Comparison of ENCODE assay signal across 17 cellular contexts in the genomic region with DNA sequence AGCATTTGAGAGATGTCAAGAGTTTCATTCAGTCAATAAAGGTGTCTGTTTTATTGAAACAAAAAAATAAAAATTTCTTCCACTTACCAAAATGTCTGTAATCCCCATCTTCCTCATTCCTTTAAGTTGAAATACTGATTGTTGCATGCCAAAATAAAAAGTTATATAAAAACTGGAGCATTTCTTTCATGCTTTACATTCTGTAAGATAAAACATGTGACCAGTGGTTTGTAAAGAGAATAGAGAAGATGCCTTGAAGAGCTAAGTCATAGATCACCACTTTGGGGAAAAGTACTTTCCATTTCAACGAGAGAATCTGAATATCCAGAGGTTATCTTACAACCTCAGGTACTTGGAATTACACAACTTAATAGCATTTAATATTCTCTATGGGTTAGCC. TPM values are rescaled to one million over a fixed set of nuclear protein-coding genes. Genes with fewer than 3 reads are reported as not detected.
DNase-seq lines count a peak whose midpoint lies in the region; TF ChIP-seq lines count a peak whose summit lies in the region.
"Had no signal": no experiment of that assay in that cellular context is flagged by ENCODE, and none has a peak within 500 bp of the region (broad histone marks: within the 10 kb centered on the region; RNA-seq: fewer than 3 reads in every experiment).

No MANE protein-coding gene starts in this region.

- in situ Hi-C loops in GM23248 (cut with MboI): no loop called here

- no peak overlapping the region for H3K4me3 ChIP-seq in ACC112 (ENCODE audit: low read depth, low read length)
- no peak overlapping the region for H3K4me3 ChIP-seq in GM23248
- H3K4me3 ChIP-seq: GM12878 had no signal

- peaks cover 9% of the 10 kb centered on the region for H3F3A ChIP-seq in GM23248 (ENCODE audit: insufficient read depth)

- H2AFZ ChIP-seq in ACC112 (ENCODE audit: low read length, unreplicated experiment): peak overlapping the region; percentile 54
- peak overlapping the region; percentile 32; the same call in 1 of the 2 replicates for H2AFZ ChIP-seq in GM23248

- H3K9me2 ChIP-seq in GM23248 (ENCODE audit: insufficient read depth): no peaks in the 10 kb centered on the region

- H3K36me3 ChIP-seq in ACC112 (ENCODE audit: insufficient read depth, low read length) (no peaks in the 10 kb centered on the region), GM23248 (ENCODE audit: low read depth) (no peaks in the 10 kb centered on the region)
- H3K36me3 ChIP-seq: BE2C had no signal

- no peaks in the 10 kb centered on the region for H4K20me1 ChIP-seq in GM23248 (ENCODE audit: insufficient read depth)

- H3K27ac ChIP-seq in ACC112 (ENCODE audit: low read depth, low read length): no peak overlapping the region
- peak overlapping the region; percentile 1; the same call in 1 of the 2 replicates for H3K27ac ChIP-seq in GM23248
- H3K27ac ChIP-seq: RWPE1 had no signal

- TF ChIP-seq CTCF in GM10266 (IDR thresholded peaks at IDR 0.05; ENCODE audit: control insufficient read depth, insufficient read depth, low read depth, missing control alignments): no peak

- DNase-seq in GM23248 (no peak), amniotic stem cell (lab: John Stamatoyannopoulos, UW) (peak; percentile 34), fibroblast of peridontal ligament (ENCODE audit: extremely low read depth) (peak; percentile 51), GM10266 (ENCODE audit: extremely low spot score) (no peak), NCI-H82 treated with DMSO at 0.1 percent for 48 hours (lab: John Stamatoyannopoulos, UW; ENCODE audit: unreplicated experiment) (no peak), NCI-H2171 (lab: John Stamatoyannopoulos, UW) (no peak)
- no peak for DNase-seq in activated CD4-positive, alpha-beta T cell treated with anti-CD3 and anti-CD28 coated beads, Interleukin-2, amount 50 U/mL, for 1 hour
- DNase-seq: BE2C, DMS53, H7, Kasumi-1, NCI-H1694, NCI-H2081, NCI-H510A had no signal

- H3K4me1 ChIP-seq in ACC112 (ENCODE audit: control insufficient read depth, insufficient read depth, low read length, unreplicated experiment) (no peaks in the 10 kb centered on the region), GM23248 (ENCODE audit: insufficient read depth) (peaks cover 20% of the 10 kb centered on the region)
- H3K4me1 ChIP-seq: BE2C had no signal

- no peaks in the 10 kb centered on the region for H3K9me3 ChIP-seq in GM23248 (ENCODE audit: low read depth)
- H3K9me3 ChIP-seq: BE2C had no signal

- H3K9ac ChIP-seq in GM23248: no peak overlapping the region

- H3K79me2 ChIP-seq in ACC112 (ENCODE audit: control insufficient read depth, insufficient read depth, low read length, unreplicated experiment): no peaks in the 10 kb centered on the region
- H3K79me2 ChIP-seq in GM23248 (ENCODE audit: insufficient read depth): no peaks in the 10 kb centered on the region

- H3K4me2 ChIP-seq in GM23248 (ENCODE audit: unreplicated experiment): peak overlapping the region; percentile 53

- H3K27me3 ChIP-seq in ACC112 (ENCODE audit: insufficient read depth, low read length) (no peaks in the 10 kb centered on the region), GM23248 (replicated peaks; ENCODE audit: insufficient read depth) (no peaks in the 10 kb centered on the region)
- H3K27me3 ChIP-seq: BE2C had no signal

- WGBS in GM23248 (ENCODE audit: low coverage in 1 of 2, low lambda C conversion rate in 2 of 2, missing lambda C conversion rate in 2 of 2), 2 experiments: 56 to 70% methylated on average over 1 of the region's 1 CpG

RNA-seq across cellular contexts. Expression of gene MYO1B, which starts 35.9 kb away (rescaled TPM):
- total RNA-seq in GM23248 (2014; rRNA removed; shearing (Covaris generic)): 197 and 211 TPM in 2 replicates
- 120 and 126 TPM in 2 replicates for polyA plus RNA-seq in GM23248 (2016; fragmentation: Nextera tagmentation; extraction: Ambion mirVana)

RNA-seq across cellular contexts. Expression of gene STAT4, which starts 58.6 kb away (rescaled TPM):
- 1.5 and 3.2 TPM in 2 replicates for total RNA-seq in GM23248 (2014; rRNA removed; shearing (Covaris generic))
- 1.9 and 2.2 TPM in 2 replicates for polyA plus RNA-seq in GM23248 (2016; fragmentation: Nextera tagmentation; extraction: Ambion mirVana)

Comparison
In these comparisons a context has a peak if more than half of its experiments do, and no peak if none do; other contexts are left out.
1. DNase-seq: peak in amniotic stem cell (single experiment) and fibroblast of peridontal ligament (single experiment); none in GM23248 (single experiment), GM10266 (single experiment), activated CD4-positive, alpha-beta T cell treated with anti-CD3 and anti-CD28 coated beads, Interleukin-2, amount 50 U/mL, for 1 hour (single experiment), NCI-H82 treated with DMSO at 0.1 percent for 48 hours (single experiment) and NCI-H2171 (single experiment).